Comparison of ENCODE assay signal across 18 cellular contexts in the genomic region with DNA sequence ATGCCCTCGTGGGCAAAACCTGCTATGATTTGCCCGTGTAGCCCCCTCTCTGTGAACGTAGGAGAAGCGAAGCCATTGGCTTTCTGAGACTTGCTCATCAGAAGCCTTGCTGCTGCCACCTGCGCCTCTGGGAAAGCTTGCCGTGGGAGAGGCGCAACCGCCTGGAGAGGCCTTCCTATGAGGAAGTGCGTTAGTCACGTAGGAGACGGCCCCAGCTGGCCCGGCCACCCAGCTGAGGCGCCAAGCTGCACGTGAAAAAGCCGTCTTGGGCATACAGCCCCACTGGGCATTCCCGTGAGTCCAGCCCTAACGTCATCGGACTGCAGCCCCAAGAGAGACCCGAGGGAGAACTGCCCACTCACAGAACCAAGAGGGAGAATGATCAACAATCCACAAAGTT. TPM values are rescaled to one million over a fixed set of nuclear protein-coding genes. Genes with fewer than 3 reads are reported as not detected.
DNase-seq lines count a peak whose midpoint lies in the region; ATAC-seq and TF ChIP-seq lines count a peak whose summit lies in the region.
"Had no signal": no experiment of that assay in that cellular context is flagged by ENCODE, and none has a peak within 500 bp of the region (broad histone marks: within the 10 kb centered on the region; RNA-seq: fewer than 3 reads in every experiment).

No MANE protein-coding gene starts in this region.

- no peaks in the 10 kb centered on the region for H3K4me1 Mint-ChIP-seq in activated CD4-positive, alpha-beta T cell treated with anti-CD3 and anti-CD28 coated beads, Interleukin-2, amount 10 ng/mL, durations not matched to agents 7 days and 5 days
- H3K4me1 Mint-ChIP-seq: activated naive CD8-positive, alpha-beta T cell treated with anti-CD3 and anti-CD28 coated beads, Interleukin-2, amount 10 ng/mL, durations not matched to agents 7 days and 5 days; natural killer cell had no signal

- no peaks in the 10 kb centered on the region for H3K36me3 Mint-ChIP-seq in activated CD4-positive, alpha-beta T cell treated with anti-CD3 and anti-CD28 coated beads, Interleukin-2, amount 10 ng/mL, durations not matched to agents 7 days and 5 days (ENCODE audit: low read depth)
- H3K36me3 Mint-ChIP-seq: activated naive CD8-positive, alpha-beta T cell treated with anti-CD3 and anti-CD28 coated beads, Interleukin-2, amount 10 ng/mL, durations not matched to agents 7 days and 5 days; natural killer cell had no signal

- peaks cover 7% of the 10 kb centered on the region for H3K27me3 Mint-ChIP-seq in activated CD4-positive, alpha-beta T cell treated with anti-CD3 and anti-CD28 coated beads, Interleukin-2, amount 10 ng/mL, durations not matched to agents 7 days and 5 days

- intact Hi-C loops in adrenal gland (cut with DNase I) = loop anchor here in 1 of 2 donors (10.0 kb wide), 1 partner anchor 47 kb away; a partner anchor contains a TSS

- no peak overlapping the region for H3K4me3 ChIP-seq in adrenal gland
- H3K4me3 ChIP-seq in suprapubic skin = no peak overlapping the region
- H3K4me3 ChIP-seq: GM12878, skin epidermis had no signal

- H3K27ac Mint-ChIP-seq in activated CD4-positive, alpha-beta T cell treated with anti-CD3 and anti-CD28 coated beads, Interleukin-2, amount 10 ng/mL, durations not matched to agents 7 days and 5 days = no peak overlapping the region
- H3K27ac Mint-ChIP-seq: activated naive CD8-positive, alpha-beta T cell treated with anti-CD3 and anti-CD28 coated beads, Interleukin-2, amount 10 ng/mL, durations not matched to agents 7 days and 5 days; natural killer cell had no signal

- H3K36me3 ChIP-seq in adrenal gland (replicated peaks in 1 of 2) (no peaks in the 10 kb centered on the region), suprapubic skin (no peaks in the 10 kb centered on the region)

- ATAC-seq in GM19397 (IDR thresholded peaks at IDR 0.05; ENCODE audit: unreplicated experiment) (no peak), GM18498 (IDR thresholded peaks at IDR 0.05; ENCODE audit: unreplicated experiment) (no peak)
- ATAC-seq: GM12878, natural killer cell had no signal

- H3K27me3 ChIP-seq in adrenal gland = no peaks in the 10 kb centered on the region
- H3K27me3 ChIP-seq in suprapubic skin = no peaks in the 10 kb centered on the region

- H3K9me3 Mint-ChIP-seq in activated CD4-positive, alpha-beta T cell treated with anti-CD3 and anti-CD28 coated beads, Interleukin-2, amount 10 ng/mL, durations not matched to agents 7 days and 5 days = no peaks in the 10 kb centered on the region
- H3K9me3 Mint-ChIP-seq: activated naive CD8-positive, alpha-beta T cell treated with anti-CD3 and anti-CD28 coated beads, Interleukin-2, amount 10 ng/mL, durations not matched to agents 7 days and 5 days; natural killer cell had no signal

- WGBS in adrenal gland, 4 donors = 71 to 82% (median 79%) methylated on average over 15 to 19 of the region's 19 CpGs
- WGBS in suprapubic skin = 48% methylated on average over 13 of the region's 19 CpGs

- TF ChIP-seq POLR2A in adrenal gland (IDR thresholded peaks at IDR 0.05) (no peak), suprapubic skin (IDR thresholded peaks at IDR 0.05) (no peak)

- H3K4me3 Mint-ChIP-seq in activated CD4-positive, alpha-beta T cell treated with anti-CD3 and anti-CD28 coated beads, Interleukin-2, amount 10 ng/mL, durations not matched to agents 7 days and 5 days = no peak overlapping the region
- H3K4me3 Mint-ChIP-seq: activated naive CD8-positive, alpha-beta T cell treated with anti-CD3 and anti-CD28 coated beads, Interleukin-2, amount 10 ng/mL, durations not matched to agents 7 days and 5 days; natural killer cell had no signal

- H3K27ac ChIP-seq in adrenal gland (peak overlapping the region in 3 of 5 donors; percentile 13 to 63 (median 45)), suprapubic skin (peak overlapping the region; percentile 28)

- no peak for TF ChIP-seq EP300 in suprapubic skin (IDR thresholded peaks at IDR 0.05)

- no peaks in the 10 kb centered on the region for H3K9me3 ChIP-seq in adrenal gland (replicated peaks in 1 of 3)
- H3K9me3 ChIP-seq in suprapubic skin = no peaks in the 10 kb centered on the region

- CTCF ChIA-PET in activated CD4-positive, alpha-beta T cell treated with anti-CD3 and anti-CD28 coated beads, Interleukin-2, amount 10 ng/mL, durations not matched to agents 7 days and 5 days (lab: Charles Lee) = no interaction called here

- peaks cover 5 to 30% of the 10 kb centered on the region in 2 donors for H3K4me1 ChIP-seq in adrenal gland (replicated peaks in 1 of 2)
- H3K4me1 ChIP-seq in suprapubic skin = peaks cover 10% of the 10 kb centered on the region

- no peak for TF ChIP-seq CTCF in adrenal gland (IDR thresholded peaks at IDR 0.05)
- no peak for TF ChIP-seq CTCF in suprapubic skin (IDR thresholded peaks at IDR 0.05)

- POLR2A ChIA-PET in activated CD4-positive, alpha-beta T cell treated with anti-CD3 and anti-CD28 coated beads, Interleukin-2, amount 10 ng/mL, durations not matched to agents 7 days and 5 days (lab: Charles Lee) = no interaction called here

- DNase-seq in adrenal gland (peak in 2 of 7 donors; percentile 11 to 21), foreskin melanocyte (peak; percentile 13), mucosa of gallbladder (ENCODE audit: low spot score) (peak; percentile 14), suprapubic skin (ENCODE audit: low spot score in 2 of 2) (no peak), iPS-NIHi7 (ENCODE audit: extremely low spot score) (no peak)
- no peak for DNase-seq in activated CD4-positive, alpha-beta T cell treated with anti-CD3 and anti-CD28 coated beads, Interleukin-2, amount 10 ng/mL, durations not matched to agents 7 days and 5 days
- DNase-seq: activated CD4-positive, alpha-beta T cell treated with anti-CD3 and anti-CD28 coated beads for 48 hours; activated naive CD8-positive, alpha-beta T cell treated with anti-CD3 and anti-CD28 coated beads, Interleukin-2, amount 10 ng/mL, durations not matched to agents 7 days and 5 days; activated T-cell treated with anti-CD3 and anti-CD28 coated beads, Interleukin-2, amount 50 U/mL, for 48 hours; KBM-7; natural killer cell; NCI-H1092 treated with DMSO at 0.1 percent for 48 hours; NCI-H2171; T1000 had no signal

RNA-seq across cellular contexts. Expression of a gene that starts 49.1 kb away (rescaled TPM):
- total RNA-seq in adrenal gland (10 to 100 TPM; 37.9 to 68.3 (median 53.9) TPM), mucosa of gallbladder (105 TPM), suprapubic skin (10 to 100 TPM; 74.1 to 91.0 (median 81.0) TPM)
- polyA plus RNA-seq in adrenal gland = 10 to 100 TPM; 15.0 to 37.0 (median 17.5) TPM
- not detected for total RNA-seq in activated CD4-positive, alpha-beta T cell treated with anti-CD3 and anti-CD28 coated beads, Interleukin-2, amount 10 ng/mL, durations not matched to agents 7 days and 5 days
- total RNA-seq: activated naive CD8-positive, alpha-beta T cell treated with anti-CD3 and anti-CD28 coated beads, Interleukin-2, amount 10 ng/mL, durations not matched to agents 7 days and 5 days; natural killer cell had no signal

Comparison
In these comparisons a context has a peak if more than half of its experiments do, and no peak if none do; other contexts are left out.
1. DNase-seq: peak in foreskin melanocyte (single experiment) and mucosa of gallbladder (single experiment); none in suprapubic skin (0 of 2), iPS-NIHi7 (single experiment) and activated CD4-positive, alpha-beta T cell treated with anti-CD3 and anti-CD28 coated beads, Interleukin-2, amount 10 ng/mL, durations not matched to agents 7 days and 5 days (single experiment).
2. RNA of a gene that starts 49.1 kb away (total RNA-seq): 105 TPM in mucosa of gallbladder (single experiment), 74.1 to 91.0 TPM in suprapubic skin and 37.9 to 68.3 TPM in adrenal gland; not detected in activated CD4-positive, alpha-beta T cell treated with anti-CD3 and anti-CD28 coated beads, Interleukin-2, amount 10 ng/mL, durations not matched to agents 7 days and 5 days; every median in the first group is over 10 times any median in the second.